Comparison of ENCODE assay signal across 21 cellular contexts in the genomic region with DNA sequence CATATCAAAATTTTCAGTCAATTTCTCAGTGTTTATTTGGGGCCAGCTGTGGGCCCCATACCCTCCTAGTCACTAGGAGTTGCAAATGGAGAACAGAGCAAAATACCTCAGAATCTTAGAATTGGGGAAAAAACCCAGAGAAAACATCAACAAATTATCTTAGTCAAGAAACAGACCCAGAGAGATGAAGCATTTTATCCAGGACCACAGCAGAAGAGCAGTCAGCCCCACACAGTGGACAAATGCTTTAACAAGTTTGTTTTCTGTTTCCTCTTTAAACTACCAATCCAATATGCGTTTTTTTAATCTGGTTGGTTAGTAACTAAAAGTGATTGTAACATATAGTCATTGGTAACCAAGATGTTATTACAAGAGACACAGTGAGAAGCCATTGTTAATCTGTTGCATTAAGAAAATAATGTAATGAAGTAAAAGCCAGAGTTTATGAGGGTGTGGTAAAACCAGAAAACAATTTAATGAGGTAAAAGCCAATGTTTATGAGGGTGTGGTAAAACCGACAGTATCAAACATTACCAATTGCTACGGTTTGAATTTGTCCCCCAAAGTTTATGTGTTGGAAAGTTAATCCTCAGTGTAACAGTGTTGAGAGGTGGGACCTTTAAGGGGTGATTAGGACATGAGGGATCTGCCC.
A peak's percentile ranks its signal among the peaks of the same experiment; 100 is the strongest.
DNase-seq lines count a peak whose midpoint lies in the region; ATAC-seq and TF ChIP-seq lines count a peak whose summit lies in the region.
"Had no signal": no experiment of that assay in that cellular context is flagged by ENCODE, and none has a peak within 500 bp of the region (broad histone marks: within the 10 kb centered on the region; RNA-seq: fewer than 3 reads in every experiment).

No MANE protein-coding gene starts in this region.

- no peaks in the 10 kb centered on the region for H3K9me3 Mint-ChIP-seq in activated T-helper 17 cell treated with anti-CD3 and anti-CD28 coated beads, Interleukin-2, amount 50 U/mL, for 72 hours
- H3K9me3 Mint-ChIP-seq: CD4-positive, alpha-beta T cell; endodermal cell; stimulated activated memory B cell treated with anti-CD40 and anti-IgM and Interleukin-4, amounts not matched to agents 10 μg/mL and 1 μg/mL and 100 μg/mL, for 72 hours had no signal

- H3K4me3 ChIP-seq in ACC112 (ENCODE audit: low read depth, low read length) (no peak overlapping the region), HFF-Myc (replicated peaks; ENCODE audit: low read depth, low read length) (no peak overlapping the region), fibroblast of pulmonary artery (replicated peaks; ENCODE audit: low read depth, low read length) (no peak overlapping the region)
- H3K4me3 ChIP-seq: MG63, pancreas, Peyer's patch, testis had no signal

- DNase-seq in HFF-Myc (ENCODE audit: extremely low read depth, low read depth) (peak; percentile 2), fibroblast of pulmonary artery (ENCODE audit: low read depth) (peak; percentile 17), NCI-H748 (lab: John Stamatoyannopoulos, UW; ENCODE audit: unreplicated experiment) (no peak), cortex of kidney (lab: John Stamatoyannopoulos, UW) (no peak), LoVo (ENCODE audit: low spot score) (no peak)
- DNase-seq: activated CD4-positive, alpha-beta T cell treated with anti-CD3 and anti-CD28 coated beads for 1 hour; amygdala; CD4-positive, alpha-beta T cell; endodermal cell; MG63; naive thymus-derived CD4-positive, alpha-beta T cell; NCI-H146; NCI-H2227 treated with DMSO at 0.1 percent for 48 hours; pancreas; Peyer's patch; T1000; testis had no signal

- peak overlapping the region; percentile 57 for H2AFZ ChIP-seq in ACC112 (ENCODE audit: low read length, unreplicated experiment)

- no peak for ATAC-seq in activated T-helper 17 cell treated with anti-CD3 and anti-CD28 coated beads, Interleukin-2, amount 50 U/mL, for 72 hours (replicated peaks)
- ATAC-seq in HG02870 (IDR thresholded peaks at IDR 0.05; ENCODE audit: unreplicated experiment), result no peak
- ATAC-seq: naive thymus-derived CD4-positive, alpha-beta T cell; stimulated activated memory B cell treated with anti-CD40 and anti-IgM and Interleukin-4, amounts not matched to agents 10 μg/mL and 1 μg/mL and 100 μg/mL, for 72 hours had no signal

- H3K79me2 ChIP-seq in ACC112 (ENCODE audit: control insufficient read depth, insufficient read depth, low read length, unreplicated experiment), result no peaks in the 10 kb centered on the region

- no peaks in the 10 kb centered on the region for H3K36me3 Mint-ChIP-seq in activated T-helper 17 cell treated with anti-CD3 and anti-CD28 coated beads, Interleukin-2, amount 50 U/mL, for 72 hours (ENCODE audit: low read depth)
- H3K36me3 Mint-ChIP-seq: stimulated activated memory B cell treated with anti-CD40 and anti-IgM and Interleukin-4, amounts not matched to agents 10 μg/mL and 1 μg/mL and 100 μg/mL, for 72 hours had no signal

- peaks cover 7% of the 10 kb centered on the region for H3K4me1 Mint-ChIP-seq in activated T-helper 17 cell treated with anti-CD3 and anti-CD28 coated beads, Interleukin-2, amount 50 U/mL, for 72 hours
- H3K4me1 Mint-ChIP-seq: stimulated activated memory B cell treated with anti-CD40 and anti-IgM and Interleukin-4, amounts not matched to agents 10 μg/mL and 1 μg/mL and 100 μg/mL, for 72 hours had no signal

- no peak overlapping the region for H3K4me3 Mint-ChIP-seq in activated T-helper 17 cell treated with anti-CD3 and anti-CD28 coated beads, Interleukin-2, amount 50 U/mL, for 72 hours
- H3K4me3 Mint-ChIP-seq: CD4-positive, alpha-beta T cell; endodermal cell; naive thymus-derived CD4-positive, alpha-beta T cell; stimulated activated memory B cell treated with anti-CD40 and anti-IgM and Interleukin-4, amounts not matched to agents 10 μg/mL and 1 μg/mL and 100 μg/mL, for 72 hours had no signal

- H3K27me3 ChIP-seq in ACC112 (ENCODE audit: insufficient read depth, low read length), result no peaks in the 10 kb centered on the region
- H3K27me3 ChIP-seq: MG63, pancreas, Peyer's patch, testis had no signal

- no peak for TF ChIP-seq CTCF in HFF-Myc (IDR thresholded peaks at IDR 0.05; ENCODE audit: low read depth, low read length, missing control alignments)
- no peak for TF ChIP-seq CTCF in fibroblast of pulmonary artery (IDR thresholded peaks at IDR 0.05; ENCODE audit: low read length, missing control alignments)

- peaks cover 34% of the 10 kb centered on the region for H3K4me1 ChIP-seq in ACC112 (ENCODE audit: control insufficient read depth, insufficient read depth, low read length, unreplicated experiment)
- H3K4me1 ChIP-seq: pancreas, Peyer's patch had no signal

- peak overlapping the region; percentile 95 for H3K27ac ChIP-seq in ACC112 (ENCODE audit: low read depth, low read length)
- H3K27ac ChIP-seq: pancreas, testis had no signal

- H3K36me3 ChIP-seq in ACC112 (ENCODE audit: insufficient read depth, low read length), result no peaks in the 10 kb centered on the region
- H3K36me3 ChIP-seq: MG63, pancreas, Peyer's patch had no signal

- H3K27me3 Mint-ChIP-seq in activated T-helper 17 cell treated with anti-CD3 and anti-CD28 coated beads, Interleukin-2, amount 50 U/mL, for 72 hours, result peaks cover 13% of the 10 kb centered on the region

- H3K27ac Mint-ChIP-seq in activated T-helper 17 cell treated with anti-CD3 and anti-CD28 coated beads, Interleukin-2, amount 50 U/mL, for 72 hours, result peak overlapping the region; percentile 82
- H3K27ac Mint-ChIP-seq: CD4-positive, alpha-beta T cell; endodermal cell; stimulated activated memory B cell treated with anti-CD40 and anti-IgM and Interleukin-4, amounts not matched to agents 10 μg/mL and 1 μg/mL and 100 μg/mL, for 72 hours had no signal

Comparison
In these comparisons a context has a peak if more than half of its experiments do, and no peak if none do; other contexts are left out.
1. DNase-seq: peak in HFF-Myc (single experiment) and fibroblast of pulmonary artery (single experiment); none in NCI-H748 (single experiment), cortex of kidney (single experiment) and LoVo (single experiment).